Comparison of ENCODE assay signal across 5 cellular contexts in the genomic region with DNA sequence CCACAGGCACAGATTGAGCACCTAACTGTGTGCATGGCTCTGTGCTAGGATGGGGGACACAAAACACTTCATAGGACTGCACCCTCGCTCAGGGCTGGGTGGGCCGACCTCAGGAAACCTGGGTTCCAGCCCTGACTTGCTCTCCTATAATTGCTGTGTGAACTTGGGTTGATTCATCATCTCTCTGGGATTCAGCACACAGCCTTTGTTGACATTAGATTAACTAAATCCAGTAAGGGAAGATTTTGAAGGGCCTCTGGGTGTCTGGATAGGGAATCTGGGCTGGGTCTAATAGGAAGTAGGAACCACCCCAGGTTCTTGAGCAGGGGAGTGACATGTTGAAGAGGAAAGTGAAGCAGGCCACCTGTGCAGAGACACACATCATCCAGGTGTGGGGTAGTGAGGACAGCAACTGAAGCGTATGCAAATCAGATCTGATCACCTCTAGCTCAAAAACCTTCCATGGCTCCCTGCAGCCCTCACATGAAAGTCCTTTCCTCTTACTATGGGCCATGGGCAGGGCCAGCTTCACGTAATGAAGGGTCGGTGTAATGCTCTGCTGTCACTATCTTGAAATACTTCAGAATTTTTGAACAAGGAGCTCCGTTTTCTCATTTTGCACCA. TPM values are rescaled to one million over a fixed set of nuclear protein-coding genes. Genes with fewer than 3 reads are reported as not detected.
"Had no signal": no experiment of that assay in that cellular context is flagged by ENCODE, and none has a peak within 500 bp of the region (broad histone marks: within the 10 kb centered on the region; RNA-seq: fewer than 3 reads in every experiment).

No MANE protein-coding gene starts in this region.

RNA-seq across cellular contexts. Expression of a gene that starts 53.0 kb away (rescaled TPM):
- total RNA-seq: activated CD4-positive, alpha-beta memory T cell treated with anti-CD3 and anti-CD28 coated beads, Interleukin-2, amount 10 ng/mL, durations not matched to agents 7 days and 5 days; activated CD4-positive, alpha-beta T cell treated with anti-CD3 and anti-CD28 coated beads, Interleukin-2, amount 10 ng/mL, durations not matched to agents 7 days and 5 days; activated CD8-positive, alpha-beta T cell treated with anti-CD3 and anti-CD28 coated beads, Interleukin-2, amount 10 ng/mL, durations not matched to agents 7 days and 5 days; T-helper 1 cell treated with Interleukin-12 subunit alpha and Interleukin-12 subunit beta and Interleukin-4 antibody, amounts not matched to agents 30 ng/mL and 1 ng/mL, for 36 hours; T-helper 2 cell treated with Interferon-gamma antibody and Interleukin-4, amounts not matched to agents 100 ng/mL and 5 ng/mL, for 36 hours had no signal
